Comparison of ENCODE assay signal across 1 cellular context in the genomic region with DNA sequence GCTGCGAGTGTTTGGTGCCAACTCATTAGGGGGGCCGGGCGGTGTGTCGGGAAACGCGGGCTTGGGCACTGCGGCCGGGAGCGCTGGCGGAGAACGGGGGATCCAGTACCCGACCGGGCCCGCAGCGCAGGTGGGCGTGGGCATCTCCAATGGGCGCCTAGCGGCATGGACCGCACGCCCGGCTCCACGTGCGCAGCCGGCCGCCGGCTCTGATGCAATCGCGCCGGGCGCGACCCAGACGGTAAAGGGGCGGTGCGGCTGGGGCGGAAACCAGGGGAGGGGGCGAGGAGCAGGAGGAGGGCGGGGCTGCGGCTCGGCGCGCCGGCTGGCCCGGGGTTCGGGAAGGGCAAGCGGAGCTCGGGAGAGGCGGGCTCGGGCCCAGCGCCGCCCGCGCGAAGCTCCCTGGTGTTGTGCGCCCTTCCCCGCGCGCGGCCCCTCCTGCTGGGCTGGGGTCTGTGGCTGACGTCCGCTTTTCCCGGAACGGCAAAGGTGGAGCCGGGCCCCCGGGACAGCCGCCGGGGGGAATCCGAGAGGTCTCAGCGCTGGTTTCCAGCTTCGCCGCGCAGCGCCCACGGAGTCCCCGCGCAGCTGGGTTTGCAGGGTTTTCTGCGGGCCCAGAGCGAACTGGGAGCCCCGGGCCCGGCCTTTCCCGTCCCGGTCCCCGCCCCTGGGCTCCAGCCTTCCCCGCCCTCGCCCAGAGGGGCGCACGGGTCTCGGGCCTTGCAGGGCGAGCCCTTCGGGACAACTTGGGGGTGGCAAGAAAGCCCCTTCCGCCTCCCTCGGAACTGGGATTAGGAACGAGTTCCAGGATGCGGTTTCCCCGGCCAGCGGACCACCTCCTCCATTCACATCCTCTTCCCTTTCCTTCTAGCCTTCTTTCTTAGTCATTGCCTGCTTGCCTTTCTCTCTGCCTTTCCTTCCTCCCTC.
TF ChIP-seq lines count a peak whose summit lies in the region.

No MANE protein-coding gene starts in this region.

TF ChIP-seq in HepG2, 621 proteins besides CTCF, POLR2A, EP300 and RAD21 (continued from another document):
- no peak for TF ChIP-seq CENPBD1 (CRISPR knock-in tag; IDR thresholded peaks at IDR 0.05; ENCODE audit: borderline replicate concordance, low read depth)
- no peak for TF ChIP-seq ZNF281 (CRISPR knock-in tag; IDR thresholded peaks at IDR 0.05; ENCODE audit: borderline replicate concordance)
- TF ChIP-seq MTF1 (CRISPR knock-in tag; IDR thresholded peaks at IDR 0.05) = no peak
- peak; percentile 86 for TF ChIP-seq IRF9 (CRISPR knock-in tag; IDR thresholded peaks at IDR 0.05; ENCODE audit: borderline replicate concordance)
- TF ChIP-seq ZNF33A (CRISPR knock-in tag; IDR thresholded peaks at IDR 0.05; ENCODE audit: borderline replicate concordance) = no peak
- TF ChIP-seq ZMAT3 (CRISPR knock-in tag; conservative IDR thresholded peaks at IDR 0.05) = 0 out of 2 replicates have a peak, but pooled peaks have one; percentile 60
- no peak for TF ChIP-seq ZNF326 (CRISPR knock-in tag; IDR thresholded peaks at IDR 0.05; ENCODE audit: borderline replicate concordance)
- no peak for TF ChIP-seq MATR3 (CRISPR knock-in tag; IDR thresholded peaks at IDR 0.05)
- TF ChIP-seq ZNF558 (CRISPR knock-in tag; IDR thresholded peaks at IDR 0.05; ENCODE audit: borderline replicate concordance) = peak; percentile 75; the same call in 1 of the 2 replicates
- peak; percentile 67 for TF ChIP-seq JUND (CRISPR knock-in tag; IDR thresholded peaks at IDR 0.05)
- no peak for TF ChIP-seq ZNF674 (CRISPR knock-in tag; IDR thresholded peaks at IDR 0.05; ENCODE audit: low read depth)
- no peak; the same call in 1 of the 2 replicates for TF ChIP-seq ZNF841 (CRISPR knock-in tag; IDR thresholded peaks at IDR 0.05; ENCODE audit: borderline replicate concordance)
- TF ChIP-seq ZNF121 (CRISPR knock-in tag; IDR thresholded peaks at IDR 0.05) = no peak; the same call in 1 of the 2 replicates
- no peak for TF ChIP-seq SNRNP70 (IDR thresholded peaks at IDR 0.05; ENCODE audit: low read depth, low read length)
- TF ChIP-seq ZBTB3 (CRISPR knock-in tag; IDR thresholded peaks at IDR 0.05; ENCODE audit: borderline replicate concordance, low read depth) = peak; percentile 44; the same call in 1 of the 2 replicates
- TF ChIP-seq, protein P1, sequence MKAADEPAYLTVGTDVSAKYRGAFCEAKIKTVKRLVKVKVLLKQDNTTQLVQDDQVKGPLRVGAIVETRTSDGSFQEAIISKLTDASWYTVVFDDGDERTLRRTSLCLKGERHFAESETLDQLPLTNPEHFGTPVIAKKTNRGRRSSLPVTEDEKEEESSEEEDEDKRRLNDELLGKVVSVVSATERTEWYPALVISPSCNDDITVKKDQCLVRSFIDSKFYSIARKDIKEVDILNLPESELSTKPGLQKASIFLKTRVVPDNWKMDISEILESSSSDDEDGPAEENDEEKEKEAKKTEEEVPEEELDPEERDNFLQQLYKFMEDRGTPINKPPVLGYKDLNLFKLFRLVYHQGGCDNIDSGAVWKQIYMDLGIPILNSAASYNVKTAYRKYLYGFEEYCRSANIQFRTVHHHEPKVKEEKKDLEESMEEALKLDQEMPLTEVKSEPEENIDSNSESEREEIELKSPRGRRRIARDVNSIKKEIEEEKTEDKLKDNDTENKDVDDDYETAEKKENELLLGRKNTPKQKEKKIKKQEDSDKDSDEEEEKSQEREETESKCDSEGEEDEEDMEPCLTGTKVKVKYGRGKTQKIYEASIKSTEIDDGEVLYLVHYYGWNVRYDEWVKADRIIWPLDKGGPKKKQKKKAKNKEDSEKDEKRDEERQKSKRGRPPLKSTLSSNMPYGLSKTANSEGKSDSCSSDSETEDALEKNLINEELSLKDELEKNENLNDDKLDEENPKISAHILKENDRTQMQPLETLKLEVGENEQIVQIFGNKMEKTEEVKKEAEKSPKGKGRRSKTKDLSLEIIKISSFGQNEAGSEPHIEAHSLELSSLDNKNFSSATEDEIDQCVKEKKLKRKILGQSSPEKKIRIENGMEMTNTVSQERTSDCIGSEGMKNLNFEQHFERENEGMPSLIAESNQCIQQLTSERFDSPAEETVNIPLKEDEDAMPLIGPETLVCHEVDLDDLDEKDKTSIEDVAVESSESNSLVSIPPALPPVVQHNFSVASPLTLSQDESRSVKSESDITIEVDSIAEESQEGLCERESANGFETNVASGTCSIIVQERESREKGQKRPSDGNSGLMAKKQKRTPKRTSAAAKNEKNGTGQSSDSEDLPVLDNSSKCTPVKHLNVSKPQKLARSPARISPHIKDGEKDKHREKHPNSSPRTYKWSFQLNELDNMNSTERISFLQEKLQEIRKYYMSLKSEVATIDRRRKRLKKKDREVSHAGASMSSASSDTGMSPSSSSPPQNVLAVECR (CRISPR knock-in tag; IDR thresholded peaks at IDR 0.05; ENCODE audit: borderline replicate concordance) = peak; percentile 100
- peak; percentile 91 for TF ChIP-seq ZNF274 (CRISPR knock-in tag; IDR thresholded peaks at IDR 0.05)
- no peak for TF ChIP-seq ZNF557 (CRISPR knock-in tag; IDR thresholded peaks at IDR 0.05)
- TF ChIP-seq NFATC3 (CRISPR knock-in tag; IDR thresholded peaks at IDR 0.05) = no peak
- peak; percentile 82; the same call in 1 of the 2 replicates for TF ChIP-seq ZBTB8A (CRISPR knock-in tag; IDR thresholded peaks at IDR 0.05; ENCODE audit: borderline replicate concordance, low read depth)
- peak; percentile 81 for TF ChIP-seq NR2C2 (CRISPR knock-in tag; IDR thresholded peaks at IDR 0.05; ENCODE audit: borderline replicate concordance)
- TF ChIP-seq ZSCAN22 (CRISPR knock-in tag; IDR thresholded peaks at IDR 0.05) = no peak
- TF ChIP-seq, protein P2, sequence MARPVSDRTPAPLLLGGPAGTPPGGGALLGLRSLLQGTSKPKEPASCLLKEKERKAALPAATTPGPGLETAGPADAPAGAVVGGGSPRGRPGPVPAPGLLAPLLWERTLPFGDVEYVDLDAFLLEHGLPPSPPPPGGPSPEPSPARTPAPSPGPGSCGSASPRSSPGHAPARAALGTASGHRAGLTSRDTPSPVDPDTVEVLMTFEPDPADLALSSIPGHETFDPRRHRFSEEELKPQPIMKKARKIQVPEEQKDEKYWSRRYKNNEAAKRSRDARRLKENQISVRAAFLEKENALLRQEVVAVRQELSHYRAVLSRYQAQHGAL (CRISPR knock-in tag; IDR thresholded peaks at IDR 0.05; ENCODE audit: not compliant biosample characterization) = peak; percentile 78
- peak; percentile 81 for TF ChIP-seq ZFY (CRISPR knock-in tag; IDR thresholded peaks at IDR 0.05)
